ENCODE assay signal across 8 cellular contexts in the genomic region with DNA sequence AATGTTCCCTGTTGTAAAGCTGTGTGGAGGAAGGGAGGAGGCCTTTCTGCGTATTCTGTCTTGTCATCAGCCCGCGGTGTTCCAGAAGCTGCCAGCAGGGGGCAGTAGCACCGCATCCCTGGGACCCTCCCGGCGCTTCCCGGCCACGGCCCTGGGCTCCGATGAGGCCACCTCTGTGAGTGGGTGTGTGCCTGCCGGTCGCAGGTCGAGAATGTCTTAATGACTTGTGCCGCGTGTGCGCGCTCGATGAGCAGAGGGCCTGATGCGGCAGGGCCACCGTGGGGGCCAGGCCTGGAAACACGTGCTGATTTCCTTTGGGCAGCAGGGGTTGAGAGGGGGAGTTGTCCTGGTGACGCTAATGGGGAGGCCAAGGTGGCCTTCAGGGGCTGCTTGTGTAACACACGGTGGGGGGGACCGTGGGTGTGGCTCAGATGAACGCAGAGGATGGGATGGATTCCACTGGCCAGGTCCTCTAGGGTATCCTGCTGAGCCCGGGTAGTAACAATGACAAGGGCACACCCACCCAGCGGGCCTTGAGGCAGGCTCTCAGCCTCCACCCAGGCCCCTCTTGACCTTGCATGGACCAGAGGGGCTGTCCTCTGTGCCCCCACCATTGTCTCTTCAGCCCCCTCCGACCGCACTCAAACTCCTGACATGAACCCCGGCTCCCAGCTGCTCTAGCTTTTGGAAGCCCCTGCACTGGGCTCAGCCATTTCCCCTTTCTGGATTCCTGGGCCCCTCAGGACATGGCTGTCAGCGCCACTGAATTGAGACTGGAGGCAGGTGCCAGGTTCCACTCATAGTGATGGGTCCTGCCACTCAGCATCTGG.
DNase-seq lines count a peak whose midpoint lies in the region; ATAC-seq and TF ChIP-seq lines count a peak whose summit lies in the region.

No MANE protein-coding gene starts in this region.

- H3K27me3 ChIP-seq in foreskin keratinocyte: peaks cover 12% of the 10 kb centered on the region

- TF ChIP-seq CTCF in GM13977 (IDR thresholded peaks at IDR 0.05; ENCODE audit: extremely low read depth, insufficient read depth, missing control alignments) (peak; percentile 87), foreskin keratinocyte (conservative IDR thresholded peaks at IDR 0.05) (peak; percentile 89)

- H3K27ac ChIP-seq in foreskin keratinocyte: no peak overlapping the region

- H3K4me1 ChIP-seq in foreskin keratinocyte: no peaks in the 10 kb centered on the region

- DNase-seq in AG08396 (ENCODE audit: low spot score) (peak; percentile 71), GM13977 (ENCODE audit: low spot score) (peak; percentile 68), NCI-H2196 treated with DMSO at 0.1 percent for 48 hours (lab: John Stamatoyannopoulos, UW; ENCODE audit: unreplicated experiment) (peak; percentile 7), foreskin keratinocyte (peak in 1 of 2 donors; percentile 26), nucleus accumbens (lab: John Stamatoyannopoulos, UW) (peak in 45 of 56 donors; percentile 4 to 82 (median 41)), ureter (ENCODE audit: low spot score) (no peak)
- peak; percentile 78 for DNase-seq in activated CD8-positive, alpha-beta memory T cell treated with anti-CD3 and anti-CD28 coated beads for 24 hours

- ATAC-seq in foreskin keratinocyte: peak; percentile 75
- ATAC-seq in GM21619 (IDR thresholded peaks at IDR 0.05; ENCODE audit: unreplicated experiment): no peak

- in situ Hi-C loops in GM13977 (cut with MboI; ENCODE audit: low pct_unique_long_range_greater_than_20kb, low sequenced_read_pairs, unreplicated experiment): no loop called here
